Comparison of ENCODE assay signal across 8 cellular contexts in genomic region chr15:30903497-30904187, GRCh38. TPM values are rescaled to one million over a fixed set of nuclear protein-coding genes. Genes with fewer than 3 reads are reported as not detected.
DNase-seq lines count a peak whose midpoint lies in the region; ATAC-seq and TF ChIP-seq lines count a peak whose summit lies in the region.

TSS of gene FAN1 (plus strand) at chr15:30903915. CDS start at chr15:30904664, 749 bp downstream.

- peak within 1 kb of the TSS; percentile 86 for H3K4me3 ChIP-seq in ovary
- H3K4me3 ChIP-seq in thoracic aorta = peak within 1 kb of the TSS; percentile 82

- TF ChIP-seq EP300 in Ishikawa (IDR thresholded peaks at IDR 0.05; ENCODE audit: borderline replicate concordance) = no peak
- no peak for TF ChIP-seq EP300 in ovary (IDR thresholded peaks at IDR 0.05)

- no peaks in the 10 kb centered on the region for H3K27me3 ChIP-seq in ovary
- no peaks in the 10 kb centered on the region for H3K27me3 ChIP-seq in thoracic aorta (replicated peaks; ENCODE audit: insufficient read depth)

- no peaks in the 10 kb centered on the region for H3K9me3 ChIP-seq in ovary
- H3K9me3 ChIP-seq in thoracic aorta = no peaks in the 10 kb centered on the region

- H3K27ac ChIP-seq in ovary (peak within 1 kb of the TSS; percentile 40 to 59), thoracic aorta (peak within 1 kb of the TSS; percentile 25 to 26)

- peaks cover 43% of the 10 kb centered on the region for H3K36me3 Mint-ChIP-seq in activated naive CD8-positive, alpha-beta T cell treated with anti-CD3 and anti-CD28 coated beads for 36 hours

- H3K4me1 Mint-ChIP-seq in activated naive CD8-positive, alpha-beta T cell treated with anti-CD3 and anti-CD28 coated beads for 36 hours = peaks cover 28% of the 10 kb centered on the region

- peak; percentile 91 for ATAC-seq in GM21529 (IDR thresholded peaks at IDR 0.05; ENCODE audit: unreplicated experiment)
- peak; percentile 50 for ATAC-seq in thoracic aorta (ENCODE audit: insufficient number of reproducible peaks, low FRiP score, low read depth)

- peak within 1 kb of the TSS; percentile 87 for H3K27ac Mint-ChIP-seq in activated naive CD8-positive, alpha-beta T cell treated with anti-CD3 and anti-CD28 coated beads for 36 hours

- H3K4me3 Mint-ChIP-seq in activated naive CD8-positive, alpha-beta T cell treated with anti-CD3 and anti-CD28 coated beads for 36 hours = peak within 1 kb of the TSS; percentile 94

- intact Hi-C loops in head of caudate nucleus (cut with DNase I) (loop anchor here (5.0 kb wide), 1 partner anchor 89 kb away; the partner anchor contains the start of gene MTMR10), ovary (cut with DNase I) (loop anchor here in 1 of 4 donors (10.0 kb wide), 1 partner anchor 71 kb away; no protein-coding TSS in a partner anchor)

- no peak for TF ChIP-seq CTCF in ovary (IDR thresholded peaks at IDR 0.05)
- TF ChIP-seq CTCF in thoracic aorta (IDR thresholded peaks at IDR 0.05) = no peak

- DNase-seq in DMS53 (lab: John Stamatoyannopoulos, UW) = peak; percentile 95
- DNase-seq in SKM-1 (lab: John Stamatoyannopoulos, UW; ENCODE audit: unreplicated experiment) = peak; percentile 27
- peak; percentile 77 for DNase-seq in activated naive CD8-positive, alpha-beta T cell treated with anti-CD3 and anti-CD28 coated beads for 36 hours
- DNase-seq in head of caudate nucleus = peak; percentile 83 to 98 (median 94)
- peak; percentile 61 to 81 (median 78) for DNase-seq in ovary
- DNase-seq in thoracic aorta (ENCODE audit: low spot score) = peak; percentile 54

- peak; percentile 62 for TF ChIP-seq POLR2A in ovary (IDR thresholded peaks at IDR 0.05)

- H3K27me3 Mint-ChIP-seq in activated naive CD8-positive, alpha-beta T cell treated with anti-CD3 and anti-CD28 coated beads for 36 hours = no peaks in the 10 kb centered on the region

- H3K9me3 Mint-ChIP-seq in activated naive CD8-positive, alpha-beta T cell treated with anti-CD3 and anti-CD28 coated beads for 36 hours = no peaks in the 10 kb centered on the region

- H3K36me3 ChIP-seq in ovary (no peaks in the 10 kb centered on the region), thoracic aorta (no peaks in the 10 kb centered on the region)

- TF ChIP-seq RAD21 in Ishikawa (IDR thresholded peaks at IDR 0.05; ENCODE audit: low read depth) = no peak; the same call in 1 of the 2 replicates

- peaks cover 2% of the 10 kb centered on the region for H3K4me1 ChIP-seq in ovary (ENCODE audit: insufficient read depth)
- peaks cover 6 to 11% of the 10 kb centered on the region in 2 donors for H3K4me1 ChIP-seq in thoracic aorta (ENCODE audit: control insufficient read depth in 1 of 2, low read depth in 2 of 2)

- WGBS in ovary, 3 donors = 0 to 1% (median 0%) methylated on average over 59 to 65 of the region's 65 CpGs

TF ChIP-seq in Ishikawa, 13 proteins besides CTCF, POLR2A, EP300 and RAD21:
- no peak for TF ChIP-seq CEBPB (IDR thresholded peaks at IDR 0.05)
- TF ChIP-seq REST (IDR thresholded peaks at IDR 0.05; ENCODE audit: low read depth) = no peak
- TF ChIP-seq TEAD4 (IDR thresholded peaks at IDR 0.05) = no peak; the same call in 1 of the 2 replicates
- peak; percentile 83 for TF ChIP-seq TAF1 (IDR thresholded peaks at IDR 0.05; ENCODE audit: low read depth)
- TF ChIP-seq NFIC (IDR thresholded peaks at IDR 0.05) = no peak
- TF ChIP-seq TCF12 (IDR thresholded peaks at IDR 0.05; ENCODE audit: low read depth) = peak; percentile 51; the same call in 1 of the 2 replicates
- peak; percentile 95 for TF ChIP-seq MAX (IDR thresholded peaks at IDR 0.05)
- TF ChIP-seq EGR1 (IDR thresholded peaks at IDR 0.05) = peak; percentile 96
- peak; percentile 71; the same call in 1 of the 2 replicates for TF ChIP-seq ZBTB7A (IDR thresholded peaks at IDR 0.05; ENCODE audit: low read depth)
- TF ChIP-seq USF1 (IDR thresholded peaks at IDR 0.05) = no peak; the same call in 1 of the 2 replicates
- TF ChIP-seq FOXM1 (IDR thresholded peaks at IDR 0.05; ENCODE audit: borderline replicate concordance, low read depth) = no peak
- peak; percentile 84 for TF ChIP-seq YY1 (IDR thresholded peaks at IDR 0.05; ENCODE audit: low read depth)
- no peak for TF ChIP-seq CREB1 (IDR thresholded peaks at IDR 0.05; ENCODE audit: low read depth)

RNA-seq across cellular contexts. Expression of gene FAN1, which starts in this region (rescaled TPM):
- total RNA-seq in activated naive CD8-positive, alpha-beta T cell treated with anti-CD3 and anti-CD28 coated beads for 36 hours = 10 to 100 TPM; 15.4 to 16.1 TPM
- total RNA-seq in ovary (10 to 100 TPM; 10.1 to 24.1 (median 19.0) TPM), thoracic aorta (10 to 100 TPM in 1 of 2 donors, 1 to 10 TPM in 1; 5.8 to 14.5 TPM)
- polyA plus RNA-seq in ovary = 10 to 100 TPM; 12.7 to 17.9 TPM

Comparison
In these comparisons a context has a peak if more than half of its experiments do, and no peak if none do; other contexts are left out.
1. Peak in every context shown above with its lines: DNase-seq, ATAC-seq, H3K4me3 ChIP-seq and H3K27ac ChIP-seq.
2. DNase-seq: peak in every context shown above with its lines; median percentile 95 in DMS53; 94 in head of caudate nucleus; 78 in ovary; 77 in activated naive CD8-positive, alpha-beta T cell treated with anti-CD3 and anti-CD28 coated beads for 36 hours; 54 in thoracic aorta; 27 in SKM-1.